In genomic region chr16:29986931-29987330, GRCh38 we compare ENCODE assay signal across 14 cellular contexts. TPM values are rescaled to one million over a fixed set of nuclear protein-coding genes. Genes with fewer than 3 reads are reported as not detected.
DNase-seq lines count a peak whose midpoint lies in the region; ATAC-seq and TF ChIP-seq lines count a peak whose summit lies in the region.
"Had no signal": no experiment of that assay in that cellular context is flagged by ENCODE, and none has a peak within 500 bp of the region (broad histone marks: within the 10 kb centered on the region; RNA-seq: fewer than 3 reads in every experiment).

No MANE protein-coding gene starts in this region.

- no peak overlapping the region for H3K4me3 Mint-ChIP-seq in neural crest cell
- H3K4me3 Mint-ChIP-seq: CD4-positive, CD25-positive, alpha-beta regulatory T cell; GM23338; H9 had no signal

- no peaks in the 10 kb centered on the region for H3K27me3 ChIP-seq in upper lobe of right lung
- H3K27me3 ChIP-seq: BLaER1 treated with 17β-estradiol and CSF1 and Interleukin-3, amounts not matched to agents 10 nM and 100 nM had no signal

- no peaks in the 10 kb centered on the region for H3K9me3 ChIP-seq in upper lobe of right lung
- H3K9me3 ChIP-seq: BLaER1 treated with 17β-estradiol and CSF1 and Interleukin-3, amounts not matched to agents 10 nM and 100 nM had no signal

- POLR2A ChIA-PET in RWPE1 (lab: Yijun Ruan, JAX; ENCODE audit: low non-redundant PET) = no interaction called here

- intact Hi-C loops in Right ventricle myocardium superior (cut with DNase I) = no loop called here
- intact Hi-C loops in left cardiac atrium (cut with DNase I) = no loop called here
- intact Hi-C loops in upper lobe of right lung (cut with DNase I) = no loop called here

- peak overlapping the region; percentile 50 for H3K27ac ChIP-seq in RWPE1
- peak overlapping the region; percentile 11 for H3K27ac ChIP-seq in upper lobe of right lung
- H3K27ac ChIP-seq: BLaER1 treated with 17β-estradiol and CSF1 and Interleukin-3, amounts not matched to agents 10 nM and 100 nM had no signal

- ATAC-seq in Right ventricle myocardium superior (ENCODE audit: poor library complexity) (no peak), left cardiac atrium (no peak), upper lobe of right lung (no peak), GM21529 (IDR thresholded peaks at IDR 0.05; ENCODE audit: unreplicated experiment) (no peak)
- ATAC-seq: GM23338 had no signal

- H3K27me3 Mint-ChIP-seq in neural crest cell (ENCODE audit: low read depth) = no peaks in the 10 kb centered on the region
- H3K27me3 Mint-ChIP-seq: CD4-positive, CD25-positive, alpha-beta regulatory T cell had no signal

- no peaks in the 10 kb centered on the region for H3K9me3 Mint-ChIP-seq in neural crest cell
- H3K9me3 Mint-ChIP-seq: CD4-positive, CD25-positive, alpha-beta regulatory T cell; GM23338; H9 had no signal

- peaks cover 90% of the 10 kb centered on the region for H3K36me3 ChIP-seq in upper lobe of right lung

- H3K4me1 Mint-ChIP-seq in neural crest cell = peaks cover 13% of the 10 kb centered on the region
- H3K4me1 Mint-ChIP-seq: CD4-positive, CD25-positive, alpha-beta regulatory T cell; GM23338; H9 had no signal

- CTCF ChIA-PET in RWPE1 (lab: Yijun Ruan, JAX) = interaction anchor here (0.6 to 0.8 kb wide), 3 partner anchors 19 to 85 kb away, joined by 3 to 4 read pairs (median 3); no protein-coding TSS in a partner anchor

- peaks cover 10% of the 10 kb centered on the region for H3K36me3 Mint-ChIP-seq in neural crest cell (ENCODE audit: low read depth)

- TF ChIP-seq CTCF in RWPE1 (conservative IDR thresholded peaks at IDR 0.05; ENCODE audit: low read depth) = no peak
- no peak for TF ChIP-seq CTCF in neural crest cell (conservative IDR thresholded peaks at IDR 0.05)
- TF ChIP-seq CTCF in upper lobe of right lung (IDR thresholded peaks at IDR 0.05) = no peak

- DNase-seq in Right ventricle myocardium superior (peak; percentile 29), left cardiac atrium (no peak), RWPE1 (ENCODE audit: low spot score) (no peak), neural crest cell (ENCODE audit: low read depth, low spot score) (no peak), upper lobe of right lung (no peak), AG08396 (ENCODE audit: low spot score) (no peak)
- DNase-seq: 8988T; CD4-positive, CD25-positive, alpha-beta regulatory T cell; DMS53; GF-D8; H9 had no signal

- H3K4me3 ChIP-seq in upper lobe of right lung = no peak overlapping the region
- H3K4me3 ChIP-seq: BLaER1 treated with 17β-estradiol and CSF1 and Interleukin-3, amounts not matched to agents 10 nM and 100 nM; GM23338 had no signal

- peaks cover 9% of the 10 kb centered on the region for H3K4me1 ChIP-seq in upper lobe of right lung
- H3K4me1 ChIP-seq: BLaER1 treated with 17β-estradiol and CSF1 and Interleukin-3, amounts not matched to agents 10 nM and 100 nM had no signal

- peak overlapping the region; percentile 93 for H3K27ac Mint-ChIP-seq in neural crest cell (ENCODE audit: unreplicated experiment)
- H3K27ac Mint-ChIP-seq: GM23338, H9 had no signal

RNA-seq across cellular contexts. Expression of gene HIRIP3, which starts 8.5 kb away (rescaled TPM):
- total RNA-seq in Right ventricle myocardium superior = 19.5 TPM
- total RNA-seq in left cardiac atrium = 10 to 100 TPM; 13.0 to 18.4 TPM
- total RNA-seq in neural crest cell = 31.8 and 34.8 TPM in 2 replicates
- 20.3 TPM for total RNA-seq in upper lobe of right lung

RNA-seq across cellular contexts. Expression of gene INO80E, which starts 9.1 kb away (rescaled TPM):
- total RNA-seq in Right ventricle myocardium superior (28.0 TPM), left cardiac atrium (10 to 100 TPM; 33.6 to 35.9 TPM), neural crest cell (81.9 and 88.6 TPM in 2 replicates), upper lobe of right lung (65.3 TPM)

RNA-seq across cellular contexts. Expression of gene TAOK2, which starts 13.3 kb away (rescaled TPM):
- 29.7 TPM for total RNA-seq in Right ventricle myocardium superior
- 10 to 100 TPM; 33.6 to 45.8 TPM for total RNA-seq in left cardiac atrium
- 67.7 and 73.2 TPM in 2 replicates for total RNA-seq in neural crest cell
- 75.4 TPM for total RNA-seq in upper lobe of right lung

RNA-seq across cellular contexts. Expression of gene DOC2A, which starts 23.9 kb away (rescaled TPM):
- total RNA-seq in Right ventricle myocardium superior (0.13 TPM), left cardiac atrium (under 1 TPM; 0.63 to 0.77 TPM), neural crest cell (5.7 and 6.4 TPM in 2 replicates), upper lobe of right lung (2.6 TPM)
- total RNA-seq: CD4-positive, CD25-positive, alpha-beta regulatory T cell had no signal

RNA-seq across cellular contexts. Expression of gene TMEM219, which starts 25.1 kb away (rescaled TPM):
- total RNA-seq in Right ventricle myocardium superior (70.6 TPM), left cardiac atrium (10 to 100 TPM; 73.8 to 78.8 TPM), neural crest cell (70.7 and 74.0 TPM in 2 replicates), upper lobe of right lung (133 TPM)
